ENCODE assay signal across 21 cellular contexts in genomic region chr2:86275962-86276361, GRCh38.
DNase-seq lines count a peak whose midpoint lies in the region; ATAC-seq, FAIRE-seq and TF ChIP-seq lines count a peak whose summit lies in the region.
"Had no signal": no experiment of that assay in that cellular context is flagged by ENCODE, and none has a peak within 500 bp of the region (broad histone marks: within the 10 kb centered on the region; RNA-seq: fewer than 3 reads in every experiment).

No MANE protein-coding gene starts in this region.

- SMC1A ChIA-PET in GM12878 (lab: Charles Lee; ENCODE audit: uncharacterized antibody, unreplicated experiment) = interaction anchor here (1.0 to 2.1 kb wide), 7 partner anchors 10 to 93 kb away, joined by 3 to 7 read pairs (median 4); no protein-coding TSS in a partner anchor

- TF ChIP-seq RAD21 in GM12878 (IDR thresholded peaks at IDR 0.05; ENCODE audit: insufficient read depth, low read depth, low read length) = no peak

- H3K27me3 ChIP-seq in GM12878 (replicated peaks in 1 of 2; ENCODE audit: control insufficient read depth in 2 of 2, insufficient read depth in 2 of 2, low read length in 1 of 2) = no peaks in the 10 kb centered on the region
- H3K27me3 ChIP-seq in transverse colon = no peaks in the 10 kb centered on the region
- H3K27me3 ChIP-seq: BLaER1 treated with 17β-estradiol and CSF1 and Interleukin-3, amounts not matched to agents 10 nM and 100 nM had no signal

- POLR2A ChIA-PET in GM12878 (lab: Charles Lee) = interaction anchor here (1.5 to 2.8 kb wide), 2 partner anchors 9 to 51 kb away, joined by 3 to 21 read pairs; no protein-coding TSS in a partner anchor
- POLR2A ChIA-PET in activated CD8-positive, alpha-beta T cell treated with anti-CD3 and anti-CD28 coated beads for 36 hours (lab: Charles Lee) = no interaction called here

- peak overlapping the region; percentile 2 for H3K27ac Mint-ChIP-seq in dendritic cell treated with granulocyte-macrophage colony-stimulating factor and Interleukin-4, amounts not matched to agents 40 ng/mL and 50 ng/mL, for 4 days
- no peak overlapping the region for H3K27ac Mint-ChIP-seq in activated CD8-positive, alpha-beta T cell treated with anti-CD3 and anti-CD28 coated beads for 36 hours
- H3K27ac Mint-ChIP-seq: B cell; CD8-positive, alpha-beta memory T cell; GM23338; HFFc6; IgD-negative memory B cell had no signal

- H3K79me2 ChIP-seq in GM12878 (ENCODE audit: control insufficient read depth, insufficient read depth, low read length) = no peaks in the 10 kb centered on the region

- no peak for FAIRE-seq in GM12878 (lab: Jason Lieb, UNC)
- FAIRE-seq: HepG2 had no signal

- TF ChIP-seq CTCF in GM12878 (IDR thresholded peaks at IDR 0.05 in 2 of 3, conservative IDR thresholded peaks at IDR 0.05 in 1 of 3; ENCODE audit: control insufficient read depth in 2 of 3, extremely low read depth in 1 of 3, insufficient read depth in 1 of 3, low read depth in 3 of 3, low read length in 3 of 3) (no peak), transverse colon (IDR thresholded peaks at IDR 0.05) (no peak)
- no peak for TF ChIP-seq CTCF in activated CD8-positive, alpha-beta T cell treated with anti-CD3 and anti-CD28 coated beads for 36 hours (IDR thresholded peaks at IDR 0.05)

- no peak overlapping the region for H3K27ac ChIP-seq in GM12878 (ENCODE audit: control insufficient read depth, insufficient read depth)
- H3K27ac ChIP-seq in transverse colon = peak overlapping the region; percentile 65 to 79 (median 74)
- H3K27ac ChIP-seq: BLaER1 treated with 17β-estradiol and CSF1 and Interleukin-3, amounts not matched to agents 10 nM and 100 nM had no signal

- in situ Hi-C loops in GM12878 (cut with MboI) = no loop called here
- in situ Hi-C loops in transverse colon (cut with MboI; ENCODE audit: low pct_ligation_motif_present in 1 of 4, low pct_unique_long_range_greater_than_20kb in 1 of 4, low sequenced_read_pairs in 3 of 4) = no loop called here

- peaks cover 28% of the 10 kb centered on the region for H3K4me1 ChIP-seq in GM12878 (ENCODE audit: control insufficient read depth, insufficient read depth, low read length)
- H3K4me1 ChIP-seq in transverse colon = peaks cover 10 to 34% (median 27%) of the 10 kb centered on the region in 4 donors

- intact Hi-C loops in GM12878 (cut with micrococcal nuclease; ENCODE audit: unreplicated experiment) = no loop called here
- intact Hi-C loops in dendritic cell treated with granulocyte-macrophage colony-stimulating factor and Interleukin-4, amounts not matched to agents 40 ng/mL and 50 ng/mL, for 4 days (cut with micrococcal nuclease) = no loop called here
- intact Hi-C loops in transverse colon (cut with DNase I; ENCODE audit: low total_unique reads) = no loop called here
- intact Hi-C loops in activated CD8-positive, alpha-beta T cell treated with anti-CD3 and anti-CD28 coated beads for 36 hours (cut with micrococcal nuclease) = no loop called here

- no TSS peak for BruUV-seq in GM12878 (replicated peaks; lab: Mats Ljungman, UMichigan)

- H3K4me2 ChIP-seq in GM12878 (ENCODE audit: control insufficient read depth, insufficient read depth) = no peak overlapping the region
- H3K4me2 ChIP-seq: GM23338 had no signal

- peaks cover 21% of the 10 kb centered on the region for H3K4me1 Mint-ChIP-seq in dendritic cell treated with granulocyte-macrophage colony-stimulating factor and Interleukin-4, amounts not matched to agents 40 ng/mL and 50 ng/mL, for 4 days (ENCODE audit: low read depth)
- peaks cover 21% of the 10 kb centered on the region for H3K4me1 Mint-ChIP-seq in activated CD8-positive, alpha-beta T cell treated with anti-CD3 and anti-CD28 coated beads for 36 hours (ENCODE audit: low read depth)
- H3K4me1 Mint-ChIP-seq: B cell; CD8-positive, alpha-beta memory T cell had no signal

- TF ChIP-seq POLR2A in GM12878 (IDR thresholded peaks at IDR 0.05; ENCODE audit: low read depth, low read length) (no peak), transverse colon (IDR thresholded peaks at IDR 0.05) (no peak)

- no peaks in the 10 kb centered on the region for H3K36me3 Mint-ChIP-seq in dendritic cell treated with granulocyte-macrophage colony-stimulating factor and Interleukin-4, amounts not matched to agents 40 ng/mL and 50 ng/mL, for 4 days (ENCODE audit: low read depth)
- H3K36me3 Mint-ChIP-seq in activated CD8-positive, alpha-beta T cell treated with anti-CD3 and anti-CD28 coated beads for 36 hours (ENCODE audit: low read depth) = peaks cover 13% of the 10 kb centered on the region

- WGBS in GM12878 (ENCODE audit: insufficient coverage, insufficient replicate concordance, low lambda C conversion rate, missing lambda C conversion rate) = 65% methylated on average over 3 of the region's 3 CpGs
- WGBS in transverse colon (ENCODE audit: low coverage in 1 of 2), 2 donors = 90% methylated on average over 3 of the region's 3 CpGs; no CpG with 5 or more reads in 1 of the 2 donors

- H3K9me3 ChIP-seq in GM12878 (replicated peaks; ENCODE audit: control insufficient read depth, insufficient read depth, low read length) (peaks cover 8% of the 10 kb centered on the region; the same call in 2 of the 3 replicates), transverse colon (peaks cover 8 to 9% of the 10 kb centered on the region in 2 donors)

- no peak for DNase-seq in GM12878 (ENCODE audit: low read depth, low spot score)
- DNase-seq in mesenteric fat pad (ENCODE audit: low spot score) = peak; percentile 47
- no peak for DNase-seq in transverse colon
- no peak for DNase-seq in activated T-cell treated with anti-CD3 and anti-CD28 coated beads, Interleukin-2, amount 50 U/mL, for 48 hours
- no peak for DNase-seq in activated CD8-positive, alpha-beta T cell treated with anti-CD3 and anti-CD28 coated beads for 36 hours
- no peak for DNase-seq in activated CD4-positive, alpha-beta T cell treated with anti-CD3 and anti-CD28 coated beads for 1 hour
- DNase-seq: CD8-positive, alpha-beta memory T cell; COR-L47; DMS 273 treated with DMSO at 0.1 percent for 48 hours; DMS53; DND-41; EL; H7; HFFc6 had no signal

- CTCF ChIA-PET in GM12878 (lab: Yijun Ruan, JAX) = interaction anchor here (1.5 to 2.3 kb wide), 4 partner anchors 16 to 32 kb away, joined by 3 to 8 read pairs (median 6); no protein-coding TSS in a partner anchor
- CTCF ChIA-PET in activated CD8-positive, alpha-beta T cell treated with anti-CD3 and anti-CD28 coated beads for 36 hours (lab: Charles Lee) = no interaction called here

- peaks cover 37% of the 10 kb centered on the region for H3K27me3 Mint-ChIP-seq in dendritic cell treated with granulocyte-macrophage colony-stimulating factor and Interleukin-4, amounts not matched to agents 40 ng/mL and 50 ng/mL, for 4 days
- peaks cover 7% of the 10 kb centered on the region for H3K27me3 Mint-ChIP-seq in activated CD8-positive, alpha-beta T cell treated with anti-CD3 and anti-CD28 coated beads for 36 hours
- H3K27me3 Mint-ChIP-seq: IgD-negative memory B cell had no signal

- TF ChIP-seq EP300 in GM12878 (IDR thresholded peaks at IDR 0.05; ENCODE audit: borderline replicate concordance in 1 of 2, control insufficient read depth in 1 of 2, low read depth in 2 of 2, low read length in 2 of 2) (no peak), transverse colon (IDR thresholded peaks at IDR 0.05; ENCODE audit: low read depth) (no peak)

- no peaks in the 10 kb centered on the region for H4K20me1 ChIP-seq in GM12878 (ENCODE audit: control insufficient read depth, insufficient read depth)
- H4K20me1 ChIP-seq: BLaER1 treated with 17β-estradiol and CSF1 and Interleukin-3, amounts not matched to agents 10 nM and 100 nM had no signal

- RAD21 ChIA-PET in GM12878 (lab: Charles Lee; ENCODE audit: unreplicated experiment) = interaction anchor here (1.9 to 3.0 kb wide), 3 partner anchors 32 to 50 kb away, joined by 8 to 18 read pairs (median 14); no protein-coding TSS in a partner anchor

- no peak for ATAC-seq in GM12878
- ATAC-seq in activated CD8-positive, alpha-beta T cell treated with anti-CD3 and anti-CD28 coated beads for 36 hours = no peak
- ATAC-seq: HCT116 had no signal

- H3K9ac ChIP-seq in GM12878 (ENCODE audit: control insufficient read depth, insufficient read depth, low read length) = no peak overlapping the region
- H3K9ac ChIP-seq: BLaER1 treated with 17β-estradiol and CSF1 and Interleukin-3, amounts not matched to agents 10 nM and 100 nM had no signal

- peak overlapping the region; percentile 37 for H2AFZ ChIP-seq in GM12878 (ENCODE audit: control insufficient read depth, low read depth, low read length)

- no peak overlapping the region for H3K4me3 ChIP-seq in GM12878
- no peak overlapping the region for H3K4me3 ChIP-seq in transverse colon
- H3K4me3 ChIP-seq: BLaER1 treated with 17β-estradiol and CSF1 and Interleukin-3, amounts not matched to agents 10 nM and 100 nM; GM23338 had no signal

- no peaks in the 10 kb centered on the region for H3K36me3 ChIP-seq in GM12878 (ENCODE audit: control insufficient read depth in 2 of 2, insufficient read depth in 2 of 2, low read length in 1 of 2)
- H3K36me3 ChIP-seq in transverse colon = no peaks in the 10 kb centered on the region
- H3K36me3 ChIP-seq: BLaER1 treated with 17β-estradiol and CSF1 and Interleukin-3, amounts not matched to agents 10 nM and 100 nM had no signal

- peaks cover 30% of the 10 kb centered on the region for H3K9me3 Mint-ChIP-seq in dendritic cell treated with granulocyte-macrophage colony-stimulating factor and Interleukin-4, amounts not matched to agents 40 ng/mL and 50 ng/mL, for 4 days
- H3K9me3 Mint-ChIP-seq in activated CD8-positive, alpha-beta T cell treated with anti-CD3 and anti-CD28 coated beads for 36 hours = peaks cover 17% of the 10 kb centered on the region

- H3K4me3 Mint-ChIP-seq in dendritic cell treated with granulocyte-macrophage colony-stimulating factor and Interleukin-4, amounts not matched to agents 40 ng/mL and 50 ng/mL, for 4 days = no peak overlapping the region
- H3K4me3 Mint-ChIP-seq in activated CD8-positive, alpha-beta T cell treated with anti-CD3 and anti-CD28 coated beads for 36 hours = no peak overlapping the region
- H3K4me3 Mint-ChIP-seq: B cell; CD8-positive, alpha-beta memory T cell; GM23338; HFFc6; IgD-negative memory B cell had no signal

TF ChIP-seq in GM12878, 131 proteins besides CTCF, POLR2A, EP300 and RAD21 (continues in another document):
- no peak for TF ChIP-seq ZBTB33 (IDR thresholded peaks at IDR 0.05)
